ENCODE assay signal across 23 cellular contexts in the genomic region with DNA sequence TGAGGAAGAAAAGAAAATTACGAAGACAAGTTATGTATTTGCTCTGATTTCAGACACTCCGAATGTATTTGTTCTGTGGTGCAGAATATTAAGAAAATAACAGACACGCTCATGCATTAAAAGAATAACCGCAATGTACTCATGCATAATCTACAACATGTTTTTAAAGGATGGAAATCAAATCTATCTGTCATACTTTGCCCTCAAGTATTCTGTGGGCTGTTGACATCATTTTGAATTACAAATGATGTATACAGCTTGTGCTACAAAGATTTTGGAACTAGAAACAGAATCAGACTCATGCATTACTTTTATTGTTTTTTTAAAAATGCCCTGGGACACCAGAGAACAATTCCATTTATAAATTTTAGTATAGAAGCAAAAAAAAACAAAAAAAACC.
DNase-seq lines count a peak whose midpoint lies in the region; ATAC-seq and TF ChIP-seq lines count a peak whose summit lies in the region.
"Had no signal": no experiment of that assay in that cellular context is flagged by ENCODE, and none has a peak within 500 bp of the region (broad histone marks: within the 10 kb centered on the region; RNA-seq: fewer than 3 reads in every experiment).

No MANE protein-coding gene starts in this region.

- H3K9me3 Mint-ChIP-seq in stimulated activated naive CD8-positive, alpha-beta T cell treated with anti-CD3 and anti-CD28 coated beads, Interleukin-15, Interleukin-2, amounts not matched to agents 100 ng/mL and 50 ng/mL, for 24 hours: no peaks in the 10 kb centered on the region
- H3K9me3 Mint-ChIP-seq in mesothelial cell of epicardium (peaks cover 18% of the 10 kb centered on the region), type B pancreatic cell (peaks cover 8% of the 10 kb centered on the region)

- H3K27me3 Mint-ChIP-seq in stimulated activated naive CD8-positive, alpha-beta T cell treated with anti-CD3 and anti-CD28 coated beads, Interleukin-15, Interleukin-2, amounts not matched to agents 100 ng/mL and 50 ng/mL, for 24 hours: no peaks in the 10 kb centered on the region
- H3K27me3 Mint-ChIP-seq in T-helper 17 cell: no peaks in the 10 kb centered on the region
- H3K27me3 Mint-ChIP-seq in mesothelial cell of epicardium (ENCODE audit: low read depth): no peaks in the 10 kb centered on the region
- H3K27me3 Mint-ChIP-seq in type B pancreatic cell: no peaks in the 10 kb centered on the region

- peak overlapping the region; percentile 7 for H3K27ac Mint-ChIP-seq in stimulated activated naive CD8-positive, alpha-beta T cell treated with anti-CD3 and anti-CD28 coated beads, Interleukin-15, Interleukin-2, amounts not matched to agents 100 ng/mL and 50 ng/mL, for 24 hours
- H3K27ac Mint-ChIP-seq in T-helper 17 cell (peak overlapping the region; percentile 85), mesothelial cell of epicardium (peak overlapping the region; percentile 45), type B pancreatic cell (peak overlapping the region; percentile 1)

- no peak for ATAC-seq in stimulated activated naive CD8-positive, alpha-beta T cell treated with anti-CD3 and anti-CD28 coated beads, Interleukin-15, Interleukin-2, amounts not matched to agents 100 U/mL and 50 U/mL, for 24 hours
- ATAC-seq in T-helper 17 cell (no peak), GM21515 (IDR thresholded peaks at IDR 0.05; ENCODE audit: unreplicated experiment) (no peak), HG03460 (IDR thresholded peaks at IDR 0.05; ENCODE audit: unreplicated experiment) (no peak)
- ATAC-seq: GM12878, HCT116 had no signal

- peaks cover 87% of the 10 kb centered on the region for H3K36me3 Mint-ChIP-seq in stimulated activated naive CD8-positive, alpha-beta T cell treated with anti-CD3 and anti-CD28 coated beads, Interleukin-15, Interleukin-2, amounts not matched to agents 100 ng/mL and 50 ng/mL, for 24 hours (ENCODE audit: low read depth)
- peaks cover 19% of the 10 kb centered on the region for H3K36me3 Mint-ChIP-seq in T-helper 17 cell (ENCODE audit: low read depth)
- H3K36me3 Mint-ChIP-seq in mesothelial cell of epicardium: no peaks in the 10 kb centered on the region
- no peaks in the 10 kb centered on the region for H3K36me3 Mint-ChIP-seq in type B pancreatic cell

- no peak for TF ChIP-seq CTCF in mesothelial cell of epicardium (IDR thresholded peaks at IDR 0.05; ENCODE audit: unreplicated experiment)
- TF ChIP-seq CTCF in type B pancreatic cell (conservative IDR thresholded peaks at IDR 0.05): no peak

- no peak for DNase-seq in stimulated activated naive CD8-positive, alpha-beta T cell treated with anti-CD3 and anti-CD28 coated beads, Interleukin-15, Interleukin-2, amounts not matched to agents 100 U/mL and 50 U/mL, for 24 hours
- no peak for DNase-seq in T-helper 17 cell
- no peak for DNase-seq in mesothelial cell of epicardium (ENCODE audit: low spot score in 2 of 2, unreplicated experiment in 2 of 2)
- no peak for DNase-seq in type B pancreatic cell (ENCODE audit: extremely low spot score, unreplicated experiment)
- DNase-seq in stimulated activated CD4-positive, alpha-beta T cell treated with anti-CD3 and anti-CD28 coated beads, Interleukin-4, amount 100 ng/mL, for 24 hours: no peak
- DNase-seq: C1 segment of cervical spinal cord, DMS 273 treated with DMSO at 0.1 percent for 48 hours, GDM1, GOT3, KG1, MV-4-11, NCI-H1417, NCI-H187, NCI-H2107, NCI-H510A treated with DMSO at 0.1 percent for 48 hours, NCI-H82, SHP77, SK-N-SH had no signal

- H3K4me1 Mint-ChIP-seq in stimulated activated naive CD8-positive, alpha-beta T cell treated with anti-CD3 and anti-CD28 coated beads, Interleukin-15, Interleukin-2, amounts not matched to agents 100 ng/mL and 50 ng/mL, for 24 hours (ENCODE audit: low read depth): no peaks in the 10 kb centered on the region
- H3K4me1 Mint-ChIP-seq in T-helper 17 cell: peaks cover 21% of the 10 kb centered on the region
- peaks cover 12% of the 10 kb centered on the region for H3K4me1 Mint-ChIP-seq in mesothelial cell of epicardium
- H3K4me1 Mint-ChIP-seq in type B pancreatic cell (ENCODE audit: unreplicated experiment): no peaks in the 10 kb centered on the region

- peaks cover 6% of the 10 kb centered on the region for H3K9me3 ChIP-seq in T-helper 17 cell (ENCODE audit: control insufficient read depth, low read length, poor library complexity, severe bottlenecking)
- H3K9me3 ChIP-seq: SK-N-SH had no signal

- H3K4me3 Mint-ChIP-seq in stimulated activated naive CD8-positive, alpha-beta T cell treated with anti-CD3 and anti-CD28 coated beads, Interleukin-15, Interleukin-2, amounts not matched to agents 100 ng/mL and 50 ng/mL, for 24 hours: no peak overlapping the region
- H3K4me3 Mint-ChIP-seq in T-helper 17 cell (no peak overlapping the region), mesothelial cell of epicardium (no peak overlapping the region), type B pancreatic cell (no peak overlapping the region)

Comparison
In these comparisons a context has a peak if more than half of its experiments do, and no peak if none do; other contexts are left out.
1. H3K27ac Mint-ChIP-seq: peak in every context shown above with its lines; median percentile 85 in T-helper 17 cell; 45 in mesothelial cell of epicardium; 7 in stimulated activated naive CD8-positive, alpha-beta T cell treated with anti-CD3 and anti-CD28 coated beads, Interleukin-15, Interleukin-2, amounts not matched to agents 100 ng/mL and 50 ng/mL, for 24 hours; 1 in type B pancreatic cell.